ENCODE assay signal across 7 cellular contexts in genomic region chr1:202235856-202236837, GRCh38. TPM values are rescaled to one million over a fixed set of nuclear protein-coding genes. Genes with fewer than 3 reads are reported as not detected.
DNase-seq lines count a peak whose midpoint lies in the region; FAIRE-seq and TF ChIP-seq lines count a peak whose summit lies in the region.

No MANE protein-coding gene starts in this region.

- no peaks in the 10 kb centered on the region for H3K36me3 Mint-ChIP-seq in activated T-helper 2 cell treated with anti-CD3 and anti-CD28 coated beads, Interferon-gamma antibody, Interleukin-2, Interleukin-4, amounts not matched to agents 10 μg/mL and 5 μg/mL and 100 μg/mL, durations not matched to agents 14 hours and 24 hours and 36 hours (ENCODE audit: low read depth)

- intact Hi-C loops in activated T-helper 2 cell treated with anti-CD3 and anti-CD28 coated beads, Interferon-gamma antibody, Interleukin-2, Interleukin-4, amounts not matched to agents 10 μg/mL and 5 μg/mL and 100 μg/mL, durations not matched to agents 14 hours and 24 hours and 36 hours (cut with micrococcal nuclease), result no loop called here
- intact Hi-C loops in posterior vena cava (cut with DNase I), result no loop called here

- no peaks in the 10 kb centered on the region for H3K9me3 Mint-ChIP-seq in activated T-helper 2 cell treated with anti-CD3 and anti-CD28 coated beads, Interferon-gamma antibody, Interleukin-2, Interleukin-4, amounts not matched to agents 10 μg/mL and 5 μg/mL and 100 μg/mL, durations not matched to agents 14 hours and 24 hours and 36 hours

- FAIRE-seq in GM12891 (lab: Jason Lieb, UNC) (peak; percentile 92), urothelium cell line (lab: Jason Lieb, UNC) (peak; percentile 88)

- no peak for TF ChIP-seq POLR2A in GM12891 (IDR thresholded peaks at IDR 0.05; ENCODE audit: low read depth, low read length)

- peaks cover 25% of the 10 kb centered on the region for H3K27me3 Mint-ChIP-seq in activated T-helper 2 cell treated with anti-CD3 and anti-CD28 coated beads, Interferon-gamma antibody, Interleukin-2, Interleukin-4, amounts not matched to agents 10 μg/mL and 5 μg/mL and 100 μg/mL, durations not matched to agents 14 hours and 24 hours and 36 hours (ENCODE audit: low read depth)

- H3K4me3 Mint-ChIP-seq in activated T-helper 2 cell treated with anti-CD3 and anti-CD28 coated beads, Interferon-gamma antibody, Interleukin-2, Interleukin-4, amounts not matched to agents 10 μg/mL and 5 μg/mL and 100 μg/mL, durations not matched to agents 14 hours and 24 hours and 36 hours (ENCODE audit: low read depth), result no peak overlapping the region

- H3K4me1 Mint-ChIP-seq in activated T-helper 2 cell treated with anti-CD3 and anti-CD28 coated beads, Interferon-gamma antibody, Interleukin-2, Interleukin-4, amounts not matched to agents 10 μg/mL and 5 μg/mL and 100 μg/mL, durations not matched to agents 14 hours and 24 hours and 36 hours (ENCODE audit: low read depth), result peaks cover 3% of the 10 kb centered on the region

- no peak overlapping the region for H3K27ac Mint-ChIP-seq in activated T-helper 2 cell treated with anti-CD3 and anti-CD28 coated beads, Interferon-gamma antibody, Interleukin-2, Interleukin-4, amounts not matched to agents 10 μg/mL and 5 μg/mL and 100 μg/mL, durations not matched to agents 14 hours and 24 hours and 36 hours

- DNase-seq in GM12891 (ENCODE audit: insufficient read length, low spot score) (peak; percentile 83), Kasumi-1 (lab: John Stamatoyannopoulos, UW) (peak; percentile 45 to 73), SHP77 (lab: John Stamatoyannopoulos, UW) (peak; percentile 81 to 85), germinal center (ENCODE audit: low spot score) (peak; percentile 84), posterior vena cava (ENCODE audit: low spot score) (peak; percentile 81), urothelium cell line (ENCODE audit: low spot score) (peak; percentile 97)
- DNase-seq in activated T-helper 2 cell treated with anti-CD3 and anti-CD28 coated beads, Interferon-gamma antibody, Interleukin-2, Interleukin-4, amounts not matched to agents 10 μg/mL and 5 μg/mL and 100 μg/mL, durations not matched to agents 14 hours and 24 hours and 36 hours (ENCODE audit: low spot score), result peak; percentile 58

TF ChIP-seq in GM12891, 5 proteins besides CTCF, POLR2A, EP300 and RAD21:
- TF ChIP-seq SPI1 (IDR thresholded peaks at IDR 0.05; ENCODE audit: low read depth, low read length), result 0 out of 2 replicates have a peak, but pooled peaks have one; percentile 8
- no peak for TF ChIP-seq PAX5 (IDR thresholded peaks at IDR 0.05; ENCODE audit: insufficient read depth, low read length, severe bottlenecking)

RNA-seq across cellular contexts. Expression of gene LGR6, which starts 42.5 kb away (rescaled TPM):
- not detected for polyA plus RNA-seq in GM12891 (2012; ENCODE audit: low read depth, missing spikeins)
- not detected in 2 replicates for total RNA-seq in activated T-helper 2 cell treated with anti-CD3 and anti-CD28 coated beads, Interferon-gamma antibody, Interleukin-2, Interleukin-4, amounts not matched to agents 10 μg/mL and 5 μg/mL and 100 μg/mL, durations not matched to agents 14 hours and 24 hours and 36 hours
- total RNA-seq in posterior vena cava, result under 1 TPM; 0.28 to 0.43 TPM

Comparison
In these comparisons a context has a peak if more than half of its experiments do, and no peak if none do; other contexts are left out.
1. Peak in every context shown above with its lines: DNase-seq.